8 cellular contexts compared by ENCODE assay signal in the genomic region with DNA sequence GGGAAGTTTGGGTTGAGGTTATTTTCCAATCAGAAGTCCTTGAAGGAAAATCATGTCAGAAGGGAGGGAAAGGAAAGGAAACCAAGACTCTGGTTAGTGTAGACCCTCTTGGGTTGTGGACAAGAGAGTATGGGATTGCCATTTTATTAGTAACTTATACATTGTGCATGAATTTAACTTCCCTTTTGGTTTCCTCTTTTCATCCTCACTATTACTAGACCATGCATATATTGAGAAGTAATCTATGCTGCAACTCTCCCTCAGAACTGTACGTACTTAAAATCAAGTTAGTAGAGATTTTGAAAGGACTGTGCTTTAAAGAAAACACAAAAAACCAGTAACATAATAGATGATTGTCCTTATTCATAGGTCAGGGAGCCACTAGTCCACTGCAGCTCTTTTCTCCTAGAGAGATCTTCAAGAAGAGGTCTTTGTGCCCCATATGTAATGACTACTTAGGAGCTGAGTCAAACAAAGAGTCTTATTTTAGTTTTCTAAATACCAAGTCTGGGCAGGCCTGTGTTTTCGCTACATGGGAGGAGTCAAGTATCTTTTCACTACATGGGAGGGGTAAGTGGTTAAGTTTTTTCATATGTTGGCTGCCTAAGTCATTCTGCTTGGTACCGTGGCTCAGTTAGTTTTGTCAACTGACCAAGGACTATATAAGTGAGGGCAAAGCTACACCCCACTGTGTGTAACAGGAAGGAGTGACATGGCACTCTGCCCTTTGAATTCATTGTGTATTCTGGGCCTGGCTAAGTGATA. TPM values are rescaled to one million over a fixed set of nuclear protein-coding genes. Genes with fewer than 3 reads are reported as not detected.
DNase-seq lines count a peak whose midpoint lies in the region; ATAC-seq and TF ChIP-seq lines count a peak whose summit lies in the region.

No MANE protein-coding gene starts in this region.

- H3K27me3 ChIP-seq in osteoblast (ENCODE audit: insufficient read depth, low read length) (no peaks in the 10 kb centered on the region), ascending aorta (no peaks in the 10 kb centered on the region)
- H3K27me3 ChIP-seq in CD8-positive, alpha-beta memory T cell (ENCODE audit: insufficient read depth, low read length, poor library complexity, severe bottlenecking): no peaks in the 10 kb centered on the region

- no peaks in the 10 kb centered on the region for H3K9me3 Mint-ChIP-seq in CD8-positive, alpha-beta memory T cell

- DNase-seq in RPMI7951 (ENCODE audit: low read depth) (peak; percentile 35), osteoblast (ENCODE audit: insufficient read length, low spot score, missing footprints) (no peak), hypothalamus (lab: John Stamatoyannopoulos, UW) (no peak), ascending aorta (ENCODE audit: low spot score in 2 of 2) (no peak), NCI-H2081 treated with DMSO at 0.1 percent for 48 hours (lab: John Stamatoyannopoulos, UW) (no peak)
- no peak for DNase-seq in CD8-positive, alpha-beta memory T cell

- H3K4me3 Mint-ChIP-seq in CD8-positive, alpha-beta memory T cell: no peak overlapping the region

- H2AFZ ChIP-seq in osteoblast (ENCODE audit: low read length): peak overlapping the region; percentile 60

- CTCF ChIA-PET in CD8-positive, alpha-beta memory T cell (lab: Charles Lee): interaction anchor here (0.5 kb wide), 1 partner anchor 11 kb away, joined by 3 read pairs; no protein-coding TSS in a partner anchor

- H3K36me3 ChIP-seq in osteoblast (ENCODE audit: insufficient read depth, low read length) (no peaks in the 10 kb centered on the region), ascending aorta (no peaks in the 10 kb centered on the region)
- no peaks in the 10 kb centered on the region for H3K36me3 ChIP-seq in CD8-positive, alpha-beta memory T cell (ENCODE audit: insufficient read depth, low read length)

- intact Hi-C loops in ascending aorta (cut with DNase I): no loop called here

- H3K9me3 ChIP-seq in osteoblast (ENCODE audit: low read depth, low read length) (no peaks in the 10 kb centered on the region), ascending aorta (no peaks in the 10 kb centered on the region)
- no peaks in the 10 kb centered on the region for H3K9me3 ChIP-seq in CD8-positive, alpha-beta memory T cell (ENCODE audit: low read length)

- no peaks in the 10 kb centered on the region for H4K20me1 ChIP-seq in osteoblast (ENCODE audit: insufficient read depth, low read length)

- no peaks in the 10 kb centered on the region for H3K4me1 Mint-ChIP-seq in CD8-positive, alpha-beta memory T cell

- H3K4me2 ChIP-seq in osteoblast (ENCODE audit: insufficient read depth, low read length): peak overlapping the region; percentile 14

- no peak overlapping the region for H3K27ac Mint-ChIP-seq in CD8-positive, alpha-beta memory T cell

- no peaks in the 10 kb centered on the region for H3K79me2 ChIP-seq in osteoblast (ENCODE audit: insufficient read depth, low read length)

- no peaks in the 10 kb centered on the region for H3K4me1 ChIP-seq in osteoblast (ENCODE audit: insufficient read depth, low read length)
- no peaks in the 10 kb centered on the region for H3K4me1 ChIP-seq in ascending aorta
- H3K4me1 ChIP-seq in CD8-positive, alpha-beta memory T cell (ENCODE audit: insufficient read depth, low read length): no peaks in the 10 kb centered on the region

- H3K27ac ChIP-seq in osteoblast (ENCODE audit: low read depth, low read length) (no peak overlapping the region), ascending aorta (peak overlapping the region in 1 of 2 donors; percentile 23)
- no peak overlapping the region for H3K27ac ChIP-seq in CD8-positive, alpha-beta memory T cell (ENCODE audit: low read depth, low read length)

- no peak overlapping the region for H3K4me3 ChIP-seq in osteoblast (ENCODE audit: insufficient read depth, low read length)
- H3K4me3 ChIP-seq in ascending aorta: no peak overlapping the region
- no peak overlapping the region for H3K4me3 ChIP-seq in CD8-positive, alpha-beta memory T cell (ENCODE audit: low read length)

- ATAC-seq in GM19043 (IDR thresholded peaks at IDR 0.05; ENCODE audit: low read depth, unreplicated experiment) (peak; percentile 90), HG02840 (IDR thresholded peaks at IDR 0.05; ENCODE audit: low FRiP score, unreplicated experiment) (peak; percentile 92)

- POLR2A ChIA-PET in CD8-positive, alpha-beta memory T cell (lab: Charles Lee): no interaction called here

- peaks cover 0 to 2% of the 10 kb centered on the region in 2 donors for H3K27me3 Mint-ChIP-seq in CD8-positive, alpha-beta memory T cell

- peaks cover 0 to 5% (median 0%) of the 10 kb centered on the region in 3 donors for H3K36me3 Mint-ChIP-seq in CD8-positive, alpha-beta memory T cell

- TF ChIP-seq CTCF in osteoblast (IDR thresholded peaks at IDR 0.05; ENCODE audit: extremely low read depth, low read depth, low read length) (no peak), ascending aorta (IDR thresholded peaks at IDR 0.05) (no peak)

RNA-seq across cellular contexts. Expression of a gene that starts 25.2 kb away (rescaled TPM):
- 1.2 and 1.9 TPM in 2 replicates for total RNA-seq in RPMI7951 (2014; rRNA removed; shearing (Covaris generic))
- total RNA-seq in osteoblast (2.9 and 3.2 TPM in 2 replicates), ascending aorta (30.1 TPM)
- total RNA-seq in CD8-positive, alpha-beta memory T cell: 1 to 10 TPM; 5.9 to 6.4 TPM
- polyA plus RNA-seq in CD8-positive, alpha-beta memory T cell: 8.0 TPM
